ENCODE assay signal across 8 cellular contexts in the genomic region with DNA sequence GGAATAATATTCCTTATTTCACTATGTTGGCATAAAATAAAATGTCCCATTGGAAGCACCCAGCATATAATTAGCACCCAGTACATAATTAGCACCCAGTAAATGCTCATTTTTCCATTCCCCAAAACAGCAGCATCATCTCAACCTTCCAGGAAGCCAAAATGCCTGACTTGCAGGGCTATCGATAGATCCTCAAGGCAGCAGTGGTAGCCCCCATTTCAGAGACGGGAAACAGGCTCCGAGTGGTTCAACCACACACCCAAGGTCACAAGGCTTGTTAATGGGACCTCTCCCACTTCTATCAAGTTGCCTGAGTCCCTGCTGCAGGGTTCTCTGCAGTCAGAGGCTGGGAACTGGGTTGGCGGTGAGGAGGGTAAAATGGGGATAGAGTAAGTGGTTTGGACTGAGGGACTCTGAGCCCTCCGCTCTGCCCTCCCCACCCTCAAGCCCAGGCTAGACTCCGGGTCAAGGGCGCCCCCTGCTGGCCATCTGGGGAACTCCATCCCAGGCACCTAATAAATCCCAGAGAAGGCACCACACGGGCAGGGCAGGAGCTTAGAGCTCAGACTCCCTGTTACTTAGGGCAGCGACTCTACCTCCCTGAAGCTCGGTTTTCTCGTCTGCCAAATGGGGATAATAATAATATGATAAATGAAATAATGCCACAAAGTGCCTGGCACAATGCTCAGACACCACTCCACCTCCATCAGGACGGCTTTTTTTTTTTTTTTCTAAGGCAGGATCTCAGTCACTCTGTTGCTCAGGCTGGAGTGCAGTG. TPM values are rescaled to one million over a fixed set of nuclear protein-coding genes. Genes with fewer than 3 reads are reported as not detected.
DNase-seq lines count a peak whose midpoint lies in the region; ATAC-seq and TF ChIP-seq lines count a peak whose summit lies in the region.

No MANE protein-coding gene starts in this region.

- in situ Hi-C loops in gastrocnemius medialis (cut with MboI; ENCODE audit: low sequenced_read_pairs in 4 of 4): loop anchor here (5.0 kb wide), 2 partner anchors 52 to 57 kb away; partner anchors contain the start of gene MATN1 (in 2 of the 4)

- H3K27me3 ChIP-seq in right atrium auricular region (no peaks in the 10 kb centered on the region), gastrocnemius medialis (no peaks in the 10 kb centered on the region)

- DNase-seq in COLO668 (lab: John Stamatoyannopoulos, UW; ENCODE audit: unreplicated experiment): peak; percentile 64
- DNase-seq in NB4 (ENCODE audit: low read depth): peak; percentile 84
- peak; percentile 78 to 90 (median 83) for DNase-seq in T-helper 2 cell
- DNase-seq in amniotic epithelial cell (ENCODE audit: low read depth): peak; percentile 48
- peak; percentile 86 for DNase-seq in right atrium auricular region (ENCODE audit: low spot score)
- peak; percentile 37 to 76 for DNase-seq in gastrocnemius medialis

- TF ChIP-seq CTCF in NB4 (IDR thresholded peaks at IDR 0.05; ENCODE audit: low read depth, low read length) (peak; percentile 79), right atrium auricular region (IDR thresholded peaks at IDR 0.05) (peak; percentile 88 to 97), gastrocnemius medialis (IDR thresholded peaks at IDR 0.05 in 4 of 5, conservative IDR thresholded peaks at IDR 0.05 in 1 of 5) (peak; percentile 94 to 97 (median 96))

- H3K36me3 ChIP-seq in right atrium auricular region (no peaks in the 10 kb centered on the region), gastrocnemius medialis (no peaks in the 10 kb centered on the region)

- intact Hi-C loops in gastrocnemius medialis (cut with DNase I; ENCODE audit: low total_unique reads): loop anchor here (1.0 to 5.0 kb wide), 2 partner anchors 60 to 1547 kb away; partner anchors contain the start of gene MECR

- H3K27ac ChIP-seq in right atrium auricular region (no peak overlapping the region), gastrocnemius medialis (no peak overlapping the region)

- H3K4me3 ChIP-seq in NB4 (ENCODE audit: low read depth, low read length) (no peak overlapping the region), right atrium auricular region (no peak overlapping the region), gastrocnemius medialis (no peak overlapping the region)

- TF ChIP-seq POLR2A in NB4 (IDR thresholded peaks at IDR 0.05; ENCODE audit: extremely low read depth, insufficient read length): no peak
- no peak for TF ChIP-seq POLR2A in gastrocnemius medialis (IDR thresholded peaks at IDR 0.05)

- peaks cover 0 to 6% of the 10 kb centered on the region in 2 donors for H3K4me1 ChIP-seq in right atrium auricular region
- peaks cover 5 to 14% of the 10 kb centered on the region in 2 donors for H3K4me1 ChIP-seq in gastrocnemius medialis

- ATAC-seq in GM21526 (IDR thresholded peaks at IDR 0.05; ENCODE audit: low FRiP score, unreplicated experiment): peak; percentile 53
- ATAC-seq in gastrocnemius medialis: peak; percentile 63 to 64
- no peak for ATAC-seq in GM21576 (IDR thresholded peaks at IDR 0.05; ENCODE audit: unreplicated experiment)

- no peaks in the 10 kb centered on the region for H3K9me3 ChIP-seq in right atrium auricular region
- no peaks in the 10 kb centered on the region for H3K9me3 ChIP-seq in gastrocnemius medialis

RNA-seq across cellular contexts. Expression of gene LAPTM5, which starts 21.9 kb away (rescaled TPM):
- total RNA-seq in right atrium auricular region (10 to 100 TPM; 17.4 to 62.8 TPM), gastrocnemius medialis (10 to 100 TPM in 2 of 4 donors, 1 to 10 TPM in 2; 2.3 to 14.8 (median 10.1) TPM)

RNA-seq across cellular contexts. Expression of gene MATN1, which starts 56.1 kb away (rescaled TPM):
- total RNA-seq in right atrium auricular region (not detected), gastrocnemius medialis (not detected)
